In genomic region chr6:110178626-110179405, GRCh38 we compare ENCODE assay signal across 8 cellular contexts. TPM values are rescaled to one million over a fixed set of nuclear protein-coding genes. Genes with fewer than 3 reads are reported as not detected.
DNase-seq lines count a peak whose midpoint lies in the region; ATAC-seq and TF ChIP-seq lines count a peak whose summit lies in the region.

No MANE protein-coding gene starts in this region.

- 0 out of 2 replicates have a peak, but pooled peaks cover 3% of the 10 kb centered on the region for H3K36me3 ChIP-seq in BE2C

- peak overlapping the region; percentile 6 to 20 for H3K27ac Mint-ChIP-seq in natural killer cell treated with Interleukin-12 subunit alpha and Interleukin-12 subunit beta and Interleukin-15 and Interleukin-18, amount 100 ng/mL, for 72 hours

- H3K9me3 Mint-ChIP-seq in natural killer cell treated with Interleukin-12 subunit alpha and Interleukin-12 subunit beta and Interleukin-15 and Interleukin-18, amount 100 ng/mL, for 72 hours, result no peaks in the 10 kb centered on the region

- H3K4me3 ChIP-seq in BE2C (ENCODE audit: low read depth, low read length) (peak overlapping the region; percentile 94), fibroblast of the aortic adventitia (ENCODE audit: low read depth, low read length) (peak overlapping the region; percentile 84)

- H3K4me1 Mint-ChIP-seq in natural killer cell treated with Interleukin-12 subunit alpha and Interleukin-12 subunit beta and Interleukin-15 and Interleukin-18, amount 100 ng/mL, for 72 hours (ENCODE audit: low read depth in 2 of 2), result peaks cover 4 to 7% of the 10 kb centered on the region in 2 donors

- H3K4me1 ChIP-seq in BE2C, result peaks cover 11% of the 10 kb centered on the region

- H3K27me3 ChIP-seq in BE2C, result no peaks in the 10 kb centered on the region

- no peaks in the 10 kb centered on the region for H3K9me3 ChIP-seq in BE2C

- TF ChIP-seq CTCF in BE2C (IDR thresholded peaks at IDR 0.05; ENCODE audit: low read depth, low read length), result peak; percentile 83
- peak; percentile 67 for TF ChIP-seq CTCF in LNCAP (IDR thresholded peaks at IDR 0.05)
- TF ChIP-seq CTCF in fibroblast of the aortic adventitia (IDR thresholded peaks at IDR 0.05; ENCODE audit: insufficient read depth, low read length), result peak; percentile 88

- no peak overlapping the region for H3K4me3 Mint-ChIP-seq in natural killer cell treated with Interleukin-12 subunit alpha and Interleukin-12 subunit beta and Interleukin-15 and Interleukin-18, amount 100 ng/mL, for 72 hours

- peak; percentile 21 for ATAC-seq in GM21381 (IDR thresholded peaks at IDR 0.05; ENCODE audit: unreplicated experiment)
- ATAC-seq in natural killer cell treated with Interleukin-12 subunit alpha and Interleukin-12 subunit beta and Interleukin-15 and Interleukin-18, amount 100 ng/mL, for 72 hours, result peak; percentile 61 to 75
- ATAC-seq in stimulated activated naive CD8-positive, alpha-beta T cell treated with anti-CD3 and anti-CD28 coated beads, Interleukin-15, Interleukin-2, amounts not matched to agents 100 U/mL and 50 U/mL, for 24 hours, result peak; percentile 58

- no peaks in the 10 kb centered on the region for H3K36me3 Mint-ChIP-seq in natural killer cell treated with Interleukin-12 subunit alpha and Interleukin-12 subunit beta and Interleukin-15 and Interleukin-18, amount 100 ng/mL, for 72 hours

- peaks cover 10 to 34% of the 10 kb centered on the region in 2 donors for H3K27me3 Mint-ChIP-seq in natural killer cell treated with Interleukin-12 subunit alpha and Interleukin-12 subunit beta and Interleukin-15 and Interleukin-18, amount 100 ng/mL, for 72 hours

- DNase-seq in BE2C, result peak; percentile 57
- DNase-seq in RPMI8226, result peak; percentile 50
- peak; percentile 58 for DNase-seq in activated effector memory CD4-positive, alpha-beta T cell treated with Interleukin-2 at 50 U/mL for 16 hours
- DNase-seq in fibroblast of the aortic adventitia (ENCODE audit: low read depth), result peak; percentile 61
- DNase-seq in natural killer cell treated with Interleukin-12 subunit alpha and Interleukin-12 subunit beta and Interleukin-15 and Interleukin-18, amount 100 ng/mL, for 72 hours (ENCODE audit: low spot score), result peak; percentile 81
- peak; percentile 67 for DNase-seq in stimulated activated naive CD8-positive, alpha-beta T cell treated with anti-CD3 and anti-CD28 coated beads, Interleukin-15, Interleukin-2, amounts not matched to agents 100 U/mL and 50 U/mL, for 24 hours

RNA-seq across cellular contexts. Expression of gene WASF1, which starts 0.7 kb away (rescaled TPM):
- polyA plus RNA-seq in BE2C (2012; ENCODE audit: insufficient read depth, insufficient read length, low read depth), result 52.1 TPM
- total RNA-seq in fibroblast of the aortic adventitia (ENCODE audit: low replicate concordance), result 11.7 and 20.1 TPM in 2 replicates
- under 1 TPM in 1 of 2 donors, not detected in 1; 0.31 TPM for total RNA-seq in natural killer cell treated with Interleukin-12 subunit alpha and Interleukin-12 subunit beta and Interleukin-15 and Interleukin-18, amount 100 ng/mL, for 72 hours

RNA-seq across cellular contexts. Expression of gene CDC40, which starts 1.4 kb away (rescaled TPM):
- polyA plus RNA-seq in BE2C (2012; ENCODE audit: insufficient read depth, insufficient read length, low read depth), result 20.1 TPM
- total RNA-seq in fibroblast of the aortic adventitia (ENCODE audit: low replicate concordance), result 21.8 and 32.3 TPM in 2 replicates
- total RNA-seq in natural killer cell treated with Interleukin-12 subunit alpha and Interleukin-12 subunit beta and Interleukin-15 and Interleukin-18, amount 100 ng/mL, for 72 hours, result 10 to 100 TPM; 26.0 to 30.6 TPM

Comparison
In these comparisons a context has a peak if more than half of its experiments do, and no peak if none do; other contexts are left out.
1. Peak in every context shown above with its lines: DNase-seq, ATAC-seq and H3K4me3 ChIP-seq.